ENCODE assay signal across 11 cellular contexts in the genomic region with DNA sequence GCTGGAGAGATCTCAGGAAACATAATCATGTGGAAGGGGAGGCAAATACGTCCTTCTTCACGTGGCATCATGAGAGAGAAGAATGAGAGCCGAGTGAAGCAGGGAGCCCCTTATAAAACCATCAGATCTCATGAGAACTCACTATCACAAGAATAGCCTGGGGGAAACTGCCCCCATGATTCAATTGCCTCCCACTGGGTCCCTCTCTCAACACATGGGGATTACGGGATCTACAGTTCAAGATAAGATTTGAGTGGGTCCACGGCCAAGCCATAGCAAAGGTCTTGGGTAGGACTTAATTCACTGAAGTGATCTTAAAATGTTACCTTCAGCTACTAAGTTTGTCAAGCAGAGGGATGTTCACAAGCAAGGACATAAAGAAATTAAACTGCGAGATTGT.
"Had no signal": no experiment of that assay in that cellular context is flagged by ENCODE, and none has a peak within 500 bp of the region (broad histone marks: within the 10 kb centered on the region; RNA-seq: fewer than 3 reads in every experiment).

No MANE protein-coding gene starts in this region.

- H3K4me2 ChIP-seq: GM23338 had no signal

- H3K9me3 ChIP-seq: HAP-1 had no signal

- H3K27ac ChIP-seq: GM23248 had no signal

- H3K4me3 ChIP-seq: GM23248, GM23338, HAP-1 had no signal

- H3K36me3 ChIP-seq: HAP-1 had no signal

- FAIRE-seq: H1, H54 had no signal

- H3K9ac ChIP-seq: GM23248 had no signal

- H3K4me1 ChIP-seq: HAP-1 had no signal

- H2AFZ ChIP-seq: GM23248, GM23338 had no signal

- ATAC-seq: GM23338, HCT116 had no signal

- DNase-seq: GM23248, GOT3, H7, H9, HCEC 1CT, HFFc6 had no signal
